9 cellular contexts compared by ENCODE assay signal in the genomic region with DNA sequence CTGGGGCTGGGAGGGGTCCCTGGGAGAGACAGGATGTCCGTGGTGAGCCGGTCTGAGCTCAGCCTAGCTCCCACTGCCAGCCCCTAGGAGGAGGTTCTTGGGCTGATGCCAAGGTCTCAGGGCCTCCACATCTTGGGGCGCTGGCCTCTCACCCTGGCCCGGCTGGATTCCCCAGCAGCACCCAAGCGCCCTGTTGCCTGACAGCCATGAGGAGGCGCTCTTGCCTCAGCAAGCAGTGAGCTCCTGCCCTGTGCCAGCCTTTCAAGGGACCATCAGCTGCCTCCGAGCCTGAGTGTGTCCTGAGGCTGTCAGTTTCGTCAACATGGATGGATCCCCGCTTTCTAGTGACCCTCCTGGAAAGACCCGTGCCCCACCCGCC.
DNase-seq lines count a peak whose midpoint lies in the region; ATAC-seq and TF ChIP-seq lines count a peak whose summit lies in the region.
"Had no signal": no experiment of that assay in that cellular context is flagged by ENCODE, and none has a peak within 500 bp of the region (broad histone marks: within the 10 kb centered on the region; RNA-seq: fewer than 3 reads in every experiment).

No MANE protein-coding gene starts in this region.

- peaks cover 14% of the 10 kb centered on the region for H3K9me3 Mint-ChIP-seq in MCF 10A (ENCODE audit: unreplicated experiment)
- peaks cover 9% of the 10 kb centered on the region for H3K9me3 Mint-ChIP-seq in neural crest cell
- no peaks in the 10 kb centered on the region for H3K9me3 Mint-ChIP-seq in activated naive CD4-positive, alpha-beta T cell treated with anti-CD3 and anti-CD28 coated beads, Interleukin-2, amount 10 ng/mL, durations not matched to agents 7 days and 5 days
- peaks cover 0 to 13% (median 0%) of the 10 kb centered on the region in 9 donors for H3K9me3 Mint-ChIP-seq in naive thymus-derived CD8-positive, alpha-beta T cell

- H3K27me3 Mint-ChIP-seq in MCF 10A (ENCODE audit: insufficient read depth, unreplicated experiment) (no peaks in the 10 kb centered on the region), neural crest cell (ENCODE audit: low read depth) (peaks cover 22% of the 10 kb centered on the region)
- H3K27me3 Mint-ChIP-seq in activated naive CD4-positive, alpha-beta T cell treated with anti-CD3 and anti-CD28 coated beads, Interleukin-2, amount 10 ng/mL, durations not matched to agents 7 days and 5 days: peaks cover 3% of the 10 kb centered on the region
- peaks cover 0 to 2% (median 0%) of the 10 kb centered on the region in 5 donors for H3K27me3 Mint-ChIP-seq in naive thymus-derived CD8-positive, alpha-beta T cell

- intact Hi-C loops in MCF 10A (cut with micrococcal nuclease): no loop called here

- H3K4me3 ChIP-seq in Jurkat, Clone E6-1 (ENCODE audit: low read length): no peak overlapping the region

- POLR2A ChIA-PET in MCF 10A (lab: Yijun Ruan, JAX): interaction anchor here (0.5 to 1.1 kb wide), 3 partner anchors 210 to 265 kb away, joined by 3 read pairs; no protein-coding TSS in a partner anchor
- POLR2A ChIA-PET in naive thymus-derived CD8-positive, alpha-beta T cell (lab: Charles Lee): no interaction called here

- H3K4me3 Mint-ChIP-seq in MCF 10A (ENCODE audit: unreplicated experiment) (no peak overlapping the region), neural crest cell (no peak overlapping the region)
- no peak overlapping the region for H3K4me3 Mint-ChIP-seq in activated naive CD4-positive, alpha-beta T cell treated with anti-CD3 and anti-CD28 coated beads, Interleukin-2, amount 10 ng/mL, durations not matched to agents 7 days and 5 days
- H3K4me3 Mint-ChIP-seq in naive thymus-derived CD8-positive, alpha-beta T cell: no peak overlapping the region
- H3K4me3 Mint-ChIP-seq: stimulated activated naive B cell treated with anti-CD40 and anti-IgM and Interleukin-4, amounts not matched to agents 10 μg/mL and 1 μg/mL and 100 μg/mL, for 72 hours had no signal

- CTCF ChIA-PET in MCF 10A (lab: Yijun Ruan, JAX): interaction anchor here (0.6 to 1.9 kb wide), 3 partner anchors 24 to 1165 kb away, joined by 3 to 8 read pairs (median 5); no protein-coding TSS in a partner anchor
- CTCF ChIA-PET in activated naive CD4-positive, alpha-beta T cell treated with anti-CD3 and anti-CD28 coated beads, Interleukin-2, amount 10 ng/mL, durations not matched to agents 7 days and 5 days (lab: Charles Lee): interaction anchor here (0.8 to 1.2 kb wide), 3 partner anchors 12 to 73 kb away, joined by 3 to 4 read pairs (median 4); no protein-coding TSS in a partner anchor

- H3K36me3 Mint-ChIP-seq in MCF 10A (ENCODE audit: insufficient read depth, unreplicated experiment): no peaks in the 10 kb centered on the region
- H3K36me3 Mint-ChIP-seq in neural crest cell (ENCODE audit: low read depth): peaks cover 3% of the 10 kb centered on the region
- no peaks in the 10 kb centered on the region for H3K36me3 Mint-ChIP-seq in activated naive CD4-positive, alpha-beta T cell treated with anti-CD3 and anti-CD28 coated beads, Interleukin-2, amount 10 ng/mL, durations not matched to agents 7 days and 5 days
- no peaks in the 10 kb centered on the region for H3K36me3 Mint-ChIP-seq in naive thymus-derived CD8-positive, alpha-beta T cell
- H3K36me3 Mint-ChIP-seq: stimulated activated naive B cell treated with anti-CD40 and anti-IgM and Interleukin-4, amounts not matched to agents 10 μg/mL and 1 μg/mL and 100 μg/mL, for 72 hours had no signal

- peak; percentile 62 for TF ChIP-seq CTCF in MCF 10A (IDR thresholded peaks at IDR 0.05; ENCODE audit: unreplicated experiment)
- TF ChIP-seq CTCF in neural crest cell (conservative IDR thresholded peaks at IDR 0.05): peak; percentile 48

- no TSS peak for BruUV-seq in MCF 10A (replicated peaks; lab: Mats Ljungman, UMichigan)

- no peak for ATAC-seq in naive thymus-derived CD8-positive, alpha-beta T cell

- H3K27ac Mint-ChIP-seq in MCF 10A (ENCODE audit: low read depth, unreplicated experiment) (no peak overlapping the region), neural crest cell (ENCODE audit: unreplicated experiment) (no peak overlapping the region)
- H3K27ac Mint-ChIP-seq in activated naive CD4-positive, alpha-beta T cell treated with anti-CD3 and anti-CD28 coated beads, Interleukin-2, amount 10 ng/mL, durations not matched to agents 7 days and 5 days: no peak overlapping the region
- H3K27ac Mint-ChIP-seq in naive thymus-derived CD8-positive, alpha-beta T cell: no peak overlapping the region
- H3K27ac Mint-ChIP-seq: stimulated activated naive B cell treated with anti-CD40 and anti-IgM and Interleukin-4, amounts not matched to agents 10 μg/mL and 1 μg/mL and 100 μg/mL, for 72 hours had no signal

- H3K4me1 Mint-ChIP-seq in MCF 10A (ENCODE audit: insufficient read depth, unreplicated experiment) (peaks cover 20% of the 10 kb centered on the region), neural crest cell (peaks cover 12% of the 10 kb centered on the region)
- H3K4me1 Mint-ChIP-seq in activated naive CD4-positive, alpha-beta T cell treated with anti-CD3 and anti-CD28 coated beads, Interleukin-2, amount 10 ng/mL, durations not matched to agents 7 days and 5 days: no peaks in the 10 kb centered on the region
- peaks cover 0 to 3% (median under 1%) of the 10 kb centered on the region in 4 donors for H3K4me1 Mint-ChIP-seq in naive thymus-derived CD8-positive, alpha-beta T cell

- peak; percentile 17 for DNase-seq in GDM1 (lab: John Stamatoyannopoulos, UW)
- peak; percentile 7 for DNase-seq in Jurkat, Clone E6-1 (ENCODE audit: low read depth, low spot score)
- DNase-seq in MCF 10A (ENCODE audit: unreplicated experiment): peak; percentile 77
- no peak for DNase-seq in neural crest cell (ENCODE audit: low read depth, low spot score)
- no peak for DNase-seq in mucosa of gallbladder (ENCODE audit: low spot score)
- no peak for DNase-seq in activated CD4-positive, CD25-positive, alpha-beta regulatory T cell treated with anti-CD3 and anti-CD28 coated beads, Interleukin-2, amount 50 U/mL, for 72 hours
- DNase-seq in activated naive CD4-positive, alpha-beta T cell treated with anti-CD3 and anti-CD28 coated beads, Interleukin-2, amount 10 ng/mL, durations not matched to agents 7 days and 5 days: no peak
- DNase-seq in naive thymus-derived CD8-positive, alpha-beta T cell: no peak
- DNase-seq: stimulated activated naive B cell treated with anti-CD40 and anti-IgM and Interleukin-4, amounts not matched to agents 10 μg/mL and 1 μg/mL and 100 μg/mL, for 72 hours had no signal

Comparison
In these comparisons a context has a peak if more than half of its experiments do, and no peak if none do; other contexts are left out.
1. DNase-seq: peak in GDM1 (single experiment), Jurkat, Clone E6-1 (single experiment) and MCF 10A (single experiment); none in neural crest cell (single experiment), mucosa of gallbladder (single experiment), activated CD4-positive, CD25-positive, alpha-beta regulatory T cell treated with anti-CD3 and anti-CD28 coated beads, Interleukin-2, amount 50 U/mL, for 72 hours (single experiment), activated naive CD4-positive, alpha-beta T cell treated with anti-CD3 and anti-CD28 coated beads, Interleukin-2, amount 10 ng/mL, durations not matched to agents 7 days and 5 days (single experiment) and naive thymus-derived CD8-positive, alpha-beta T cell (0 of 10).